Comparison of ENCODE assay signal across 8 cellular contexts in genomic region chr13:38872693-38873092, GRCh38.
DNase-seq lines count a peak whose midpoint lies in the region; ATAC-seq, FAIRE-seq and TF ChIP-seq lines count a peak whose summit lies in the region.

No MANE protein-coding gene starts in this region.

- no peak for FAIRE-seq in frontal cortex (lab: Jason Lieb, UNC)

- no peak overlapping the region for H3K4me3 Mint-ChIP-seq in activated CD8-positive, alpha-beta T cell treated with anti-CD3 and anti-CD28 coated beads for 36 hours
- H3K4me3 Mint-ChIP-seq in stimulated activated memory B cell treated with anti-CD40 and anti-IgM and Interleukin-4, amounts not matched to agents 10 μg/mL and 1 μg/mL and 100 μg/mL, for 72 hours = no peak overlapping the region

- H3K9me3 Mint-ChIP-seq in activated CD8-positive, alpha-beta T cell treated with anti-CD3 and anti-CD28 coated beads for 36 hours = no peaks in the 10 kb centered on the region
- no peaks in the 10 kb centered on the region for H3K9me3 Mint-ChIP-seq in stimulated activated memory B cell treated with anti-CD40 and anti-IgM and Interleukin-4, amounts not matched to agents 10 μg/mL and 1 μg/mL and 100 μg/mL, for 72 hours

- intact Hi-C loops in activated CD8-positive, alpha-beta T cell treated with anti-CD3 and anti-CD28 coated beads for 36 hours (cut with micrococcal nuclease) = no loop called here

- H3K27ac Mint-ChIP-seq in activated CD8-positive, alpha-beta T cell treated with anti-CD3 and anti-CD28 coated beads for 36 hours = no peak overlapping the region
- no peak overlapping the region for H3K27ac Mint-ChIP-seq in stimulated activated memory B cell treated with anti-CD40 and anti-IgM and Interleukin-4, amounts not matched to agents 10 μg/mL and 1 μg/mL and 100 μg/mL, for 72 hours

- no peaks in the 10 kb centered on the region for H3K36me3 Mint-ChIP-seq in activated CD8-positive, alpha-beta T cell treated with anti-CD3 and anti-CD28 coated beads for 36 hours (ENCODE audit: low read depth)
- H3K36me3 Mint-ChIP-seq in stimulated activated memory B cell treated with anti-CD40 and anti-IgM and Interleukin-4, amounts not matched to agents 10 μg/mL and 1 μg/mL and 100 μg/mL, for 72 hours = no peaks in the 10 kb centered on the region

- TF ChIP-seq POLR2A in NB4 (IDR thresholded peaks at IDR 0.05; ENCODE audit: extremely low read depth, insufficient read length) = no peak

- peaks cover 15% of the 10 kb centered on the region for H3K27me3 Mint-ChIP-seq in activated CD8-positive, alpha-beta T cell treated with anti-CD3 and anti-CD28 coated beads for 36 hours
- no peaks in the 10 kb centered on the region for H3K27me3 Mint-ChIP-seq in stimulated activated memory B cell treated with anti-CD40 and anti-IgM and Interleukin-4, amounts not matched to agents 10 μg/mL and 1 μg/mL and 100 μg/mL, for 72 hours

- DNase-seq in EH (ENCODE audit: low read depth) (peak; percentile 25), NB4 (ENCODE audit: low read depth) (peak; percentile 57), frontal cortex (ENCODE audit: low spot score in 2 of 2) (peak; percentile 4 to 8), retinal pigment epithelial cell (ENCODE audit: low read depth) (no peak)
- peak; percentile 67 for DNase-seq in activated CD8-positive, alpha-beta T cell treated with anti-CD3 and anti-CD28 coated beads for 36 hours

- CTCF ChIA-PET in activated CD8-positive, alpha-beta T cell treated with anti-CD3 and anti-CD28 coated beads for 36 hours (lab: Charles Lee) = interaction anchor here (0.8 to 2.9 kb wide), 6 partner anchors 8 to 1182 kb away, joined by 3 to 13 read pairs (median 4); no protein-coding TSS in a partner anchor

- ATAC-seq in GM21576 (IDR thresholded peaks at IDR 0.05; ENCODE audit: unreplicated experiment) (peak; percentile 67), GM21515 (IDR thresholded peaks at IDR 0.05; ENCODE audit: unreplicated experiment) (no peak)
- peak; percentile 51 for ATAC-seq in activated CD8-positive, alpha-beta T cell treated with anti-CD3 and anti-CD28 coated beads for 36 hours
- ATAC-seq in stimulated activated memory B cell treated with anti-CD40 and anti-IgM and Interleukin-4, amounts not matched to agents 10 μg/mL and 1 μg/mL and 100 μg/mL, for 72 hours = no peak

- POLR2A ChIA-PET in activated CD8-positive, alpha-beta T cell treated with anti-CD3 and anti-CD28 coated beads for 36 hours (lab: Charles Lee) = no interaction called here

- peak; percentile 74 for TF ChIP-seq CTCF in NB4 (IDR thresholded peaks at IDR 0.05; ENCODE audit: low read depth, low read length)
- TF ChIP-seq CTCF in activated CD8-positive, alpha-beta T cell treated with anti-CD3 and anti-CD28 coated beads for 36 hours (IDR thresholded peaks at IDR 0.05) = peak; percentile 71
- TF ChIP-seq CTCF in retinal pigment epithelial cell (conservative IDR thresholded peaks at IDR 0.05; ENCODE audit: low read depth, low read length) = peak; percentile 53

- no peak overlapping the region for H3K4me3 ChIP-seq in NB4 (ENCODE audit: low read depth, low read length)
- no peak overlapping the region for H3K4me3 ChIP-seq in retinal pigment epithelial cell (ENCODE audit: low read length)

- H3K4me1 Mint-ChIP-seq in activated CD8-positive, alpha-beta T cell treated with anti-CD3 and anti-CD28 coated beads for 36 hours (ENCODE audit: low read depth) = no peaks in the 10 kb centered on the region
- H3K4me1 Mint-ChIP-seq in stimulated activated memory B cell treated with anti-CD40 and anti-IgM and Interleukin-4, amounts not matched to agents 10 μg/mL and 1 μg/mL and 100 μg/mL, for 72 hours = no peaks in the 10 kb centered on the region

Comparison
In these comparisons a context has a peak if more than half of its experiments do, and no peak if none do; other contexts are left out.
1. ATAC-seq: peak in GM21576 (single experiment) and activated CD8-positive, alpha-beta T cell treated with anti-CD3 and anti-CD28 coated beads for 36 hours (single experiment); none in GM21515 (single experiment) and stimulated activated memory B cell treated with anti-CD40 and anti-IgM and Interleukin-4, amounts not matched to agents 10 μg/mL and 1 μg/mL and 100 μg/mL, for 72 hours (single experiment).
2. Peak in every context shown above with its lines, with median percentiles within 50 percentile points of each other: CTCF ChIP-seq.